Comparison of ENCODE assay signal across 10 cellular contexts in genomic region chr6:111573892-111574800, GRCh38. TPM values are rescaled to one million over a fixed set of nuclear protein-coding genes. Genes with fewer than 3 reads are reported as not detected.
A peak's percentile ranks its signal among the peaks of the same experiment; 100 is the strongest.
DNase-seq lines count a peak whose midpoint lies in the region; ATAC-seq, FAIRE-seq and TF ChIP-seq lines count a peak whose summit lies in the region.
"Had no signal": no experiment of that assay in that cellular context is flagged by ENCODE, and none has a peak within 500 bp of the region (broad histone marks: within the 10 kb centered on the region; RNA-seq: fewer than 3 reads in every experiment).

No MANE protein-coding gene starts in this region.

- no peaks in the 10 kb centered on the region for H3K27me3 Mint-ChIP-seq in Caco-2 (ENCODE audit: insufficient read depth, unreplicated experiment)

- no peak overlapping the region for H2BK5ac ChIP-seq in neuronal stem cell (ENCODE audit: low read length)

- H3K18ac ChIP-seq in neuronal stem cell (ENCODE audit: low read length) = no peak overlapping the region

- H3K36me3 ChIP-seq in SJSA1 = peaks cover 69% of the 10 kb centered on the region
- peaks cover 2 to 21% of the 10 kb centered on the region in 2 donors for H3K36me3 ChIP-seq in neuronal stem cell (replicated peaks in 1 of 2; ENCODE audit: control insufficient read depth in 2 of 2, insufficient read depth in 2 of 2, low read length in 2 of 2)
- peaks cover 1% of the 10 kb centered on the region for H3K36me3 ChIP-seq in Caco-2 (ENCODE audit: control insufficient read depth, insufficient read depth, low read length)

- no peaks in the 10 kb centered on the region for H3K4me1 Mint-ChIP-seq in Caco-2 (ENCODE audit: low read depth, unreplicated experiment)

- H3K27me3 ChIP-seq in SJSA1 (replicated peaks) = no peaks in the 10 kb centered on the region
- H3K27me3 ChIP-seq in neuronal stem cell (ENCODE audit: control insufficient read depth in 3 of 3, insufficient read depth in 3 of 3, low read depth in 1 of 3, low read length in 3 of 3) = no peaks in the 10 kb centered on the region
- no peaks in the 10 kb centered on the region for H3K27me3 ChIP-seq in Caco-2 (replicated peaks; ENCODE audit: control insufficient read depth, insufficient read depth, low read length)

- H3K23ac ChIP-seq in neuronal stem cell (ENCODE audit: low read depth, low read length, poor library complexity) = no peak overlapping the region

- H3K79me1 ChIP-seq in neuronal stem cell (ENCODE audit: low read depth, low read length) = peaks cover 1% of the 10 kb centered on the region

- no peak overlapping the region for H3K4ac ChIP-seq in neuronal stem cell (ENCODE audit: low read length)

- H2AFZ ChIP-seq in neuronal stem cell (ENCODE audit: low read length) = no peak overlapping the region

- peaks cover 23% of the 10 kb centered on the region for H3K36me3 Mint-ChIP-seq in Caco-2 (ENCODE audit: insufficient read depth, unreplicated experiment)

- no peak overlapping the region for H3K4me2 ChIP-seq in neuronal stem cell (ENCODE audit: insufficient read depth, low read length, poor library complexity, severe bottlenecking)

- no peak overlapping the region for H2BK12ac ChIP-seq in neuronal stem cell (ENCODE audit: low read length)

- H3K9me3 Mint-ChIP-seq in Caco-2 (ENCODE audit: unreplicated experiment) = no peaks in the 10 kb centered on the region

- peaks cover 68% of the 10 kb centered on the region for H3K4me1 ChIP-seq in SJSA1 (replicated peaks)
- H3K4me1 ChIP-seq in neuronal stem cell (ENCODE audit: control insufficient read depth in 2 of 2, insufficient read depth in 1 of 2, low read depth in 1 of 2, low read length in 2 of 2) = peaks cover 7 to 16% of the 10 kb centered on the region in 2 donors
- H3K4me1 ChIP-seq in Caco-2 = no peaks in the 10 kb centered on the region

- H2BK120ac ChIP-seq in neuronal stem cell (ENCODE audit: low read depth, low read length) = no peak overlapping the region

- no peak overlapping the region for H4K8ac ChIP-seq in neuronal stem cell (ENCODE audit: low read depth, low read length)

- H3K14ac ChIP-seq in neuronal stem cell (ENCODE audit: low read length) = no peak overlapping the region

- ATAC-seq in HG03342 (IDR thresholded peaks at IDR 0.05; ENCODE audit: unreplicated experiment) = no peak

- TF ChIP-seq POLR2A in GM12891 (IDR thresholded peaks at IDR 0.05; ENCODE audit: low read depth, low read length) = no peak

- CTCF ChIA-PET in Caco-2 (lab: Charles Lee) = no interaction called here

- H3K27ac ChIP-seq in SJSA1 = peak overlapping the region; percentile 84
- peak overlapping the region in 18 of 21 experiments; percentile 27 to 83 (median 69) for H3K27ac ChIP-seq in skin epidermis
- H3K27ac ChIP-seq in neuronal stem cell (replicated peaks; ENCODE audit: low read length) = no peak overlapping the region

- POLR2A ChIA-PET in Caco-2 (lab: Charles Lee) = no interaction called here

- no TSS peak for BruUV-seq in Caco-2 (replicated peaks; lab: Mats Ljungman, UMichigan)

- H3K9ac ChIP-seq in neuronal stem cell (ENCODE audit: low read depth, low read length, poor library complexity) = no peak overlapping the region

- peak; percentile 47 for FAIRE-seq in GM12891 (lab: Jason Lieb, UNC)

- no peak overlapping the region for H3K27ac Mint-ChIP-seq in Caco-2 (ENCODE audit: unreplicated experiment)

- TF ChIP-seq CTCF in Caco-2 (IDR thresholded peaks at IDR 0.05; ENCODE audit: insufficient read depth in 1 of 2, low read depth in 1 of 2, low read length in 1 of 2, severe bottlenecking in 1 of 2, unreplicated experiment in 1 of 2) = no peak

- H3K4me3 ChIP-seq in SJSA1 = no peak overlapping the region
- H3K4me3 ChIP-seq in skin epidermis = no peak overlapping the region
- H3K4me3 ChIP-seq in neuronal stem cell (ENCODE audit: low read length in 2 of 2) = no peak overlapping the region
- no peak overlapping the region for H3K4me3 ChIP-seq in Caco-2 (ENCODE audit: low read depth, low read length)

- no peak overlapping the region for H3K4me3 Mint-ChIP-seq in Caco-2 (ENCODE audit: unreplicated experiment)

- no peak overlapping the region for H4K91ac ChIP-seq in neuronal stem cell (ENCODE audit: low read depth, low read length, poor library complexity)

- intact Hi-C loops in Caco-2 (cut with micrococcal nuclease; ENCODE audit: unreplicated experiment) = no loop called here

- H2AK5ac ChIP-seq in neuronal stem cell (ENCODE audit: low read depth, low read length) = no peak overlapping the region

- DNase-seq in GM12891 (ENCODE audit: insufficient read length, low spot score) = no peak
- peak; percentile 66 to 75 for DNase-seq in SJSA1 (ENCODE audit: low read depth in 1 of 2, low spot score in 2 of 2)
- DNase-seq in fibroblast of peridontal ligament (ENCODE audit: extremely low read depth) = peak; percentile 94
- no peak for DNase-seq in NAMALWA (ENCODE audit: low spot score)
- no peak for DNase-seq in neuronal stem cell (ENCODE audit: low spot score)
- DNase-seq in Caco-2 = no peak
- DNase-seq: effector memory CD4-positive, alpha-beta T cell; stimulated activated CD4-positive, alpha-beta T cell treated with anti-CD3 and anti-CD28 coated beads, Interleukin-4, amount 100 ng/mL, for 4 hours had no signal

- no peak overlapping the region for H2BK15ac ChIP-seq in neuronal stem cell (ENCODE audit: low read length)

- H3K9me3 ChIP-seq in SJSA1 (replicated peaks) = no peaks in the 10 kb centered on the region
- no peaks in the 10 kb centered on the region for H3K9me3 ChIP-seq in neuronal stem cell (replicated peaks in 1 of 2; ENCODE audit: control insufficient read depth in 2 of 2, insufficient read depth in 1 of 2, low read depth in 1 of 2, low read length in 2 of 2)
- no peaks in the 10 kb centered on the region for H3K9me3 ChIP-seq in Caco-2

- WGBS in neuronal stem cell (ENCODE audit: extremely low coverage in 2 of 2, insufficient read length in 2 of 2, insufficient replicate concordance in 1 of 2), 2 donors = no CpG with 5 or more reads among the region's 3 CpGs

TF ChIP-seq in GM12891, 5 proteins besides CTCF, POLR2A, EP300 and RAD21:
- TF ChIP-seq POLR2AphosphoS5 (IDR thresholded peaks at IDR 0.05; ENCODE audit: low read depth, low read length) = no peak
- no peak for TF ChIP-seq POU2F2 (IDR thresholded peaks at IDR 0.05; ENCODE audit: low read depth, low read length)
- TF ChIP-seq SPI1 (IDR thresholded peaks at IDR 0.05; ENCODE audit: low read depth, low read length) = no peak
- TF ChIP-seq TAF1 (IDR thresholded peaks at IDR 0.05; ENCODE audit: low read depth, low read length) = no peak
- no peak for TF ChIP-seq PAX5 (IDR thresholded peaks at IDR 0.05; ENCODE audit: insufficient read depth, low read length, severe bottlenecking)

RNA-seq across cellular contexts. Expression of gene TRAF3IP2, which starts 31.5 kb away (rescaled TPM):
- polyA plus RNA-seq in GM12891 (2012; ENCODE audit: low read depth, missing spikeins) = 32.1 TPM
- total RNA-seq in SJSA1 (2014; rRNA removed; shearing (Covaris generic)) = 25.2 and 30.4 TPM in 2 replicates
- polyA plus RNA-seq in neuronal stem cell (2013, experiment 1 of 2) = 2.5 TPM
- polyA plus RNA-seq in neuronal stem cell (2013, experiment 2 of 2) = 2.1 TPM
- 14.9 and 16.2 TPM in 2 replicates for total RNA-seq in Caco-2 (2022)

Comparison
In these comparisons a context has a peak if more than half of its experiments do, and no peak if none do; other contexts are left out.
1. DNase-seq: peak in SJSA1 (2 of 2) and fibroblast of peridontal ligament (single experiment); none in GM12891 (single experiment), NAMALWA (single experiment), neuronal stem cell (single experiment) and Caco-2 (0 of 2).